In the genomic region with DNA sequence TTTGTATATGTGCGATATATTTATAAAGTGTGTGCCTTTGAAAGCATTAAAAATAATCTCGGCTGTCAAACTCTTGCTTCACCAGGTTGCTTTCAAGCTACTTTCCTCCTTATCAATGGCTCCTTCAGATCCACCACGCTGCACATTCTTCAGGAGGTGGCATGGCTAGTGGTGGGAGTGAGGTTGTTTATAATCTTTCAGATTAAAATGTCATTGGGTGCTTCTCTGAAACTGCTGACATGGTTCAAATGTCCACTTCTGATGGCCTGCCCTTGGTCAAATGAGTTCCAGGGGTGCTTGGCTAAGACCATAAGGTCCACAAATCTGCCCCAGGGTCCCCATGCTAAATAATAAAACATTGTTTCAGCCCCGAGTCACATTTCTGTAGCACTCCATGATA, we compare ENCODE assay signal across 21 cellular contexts. TPM values are rescaled to one million over a fixed set of nuclear protein-coding genes. Genes with fewer than 3 reads are reported as not detected.
DNase-seq lines count a peak whose midpoint lies in the region; ATAC-seq, FAIRE-seq and TF ChIP-seq lines count a peak whose summit lies in the region.
"Had no signal": no experiment of that assay in that cellular context is flagged by ENCODE, and none has a peak within 500 bp of the region (broad histone marks: within the 10 kb centered on the region; RNA-seq: fewer than 3 reads in every experiment).

No MANE protein-coding gene starts in this region.

- no peaks in the 10 kb centered on the region for H3K9me3 Mint-ChIP-seq in neural progenitor cell
- H3K9me3 Mint-ChIP-seq in activated naive CD4-positive, alpha-beta T cell treated with anti-CD3 and anti-CD28 coated beads, Interleukin-2, amount 50 U/mL, for 72 hours, result no peaks in the 10 kb centered on the region
- H3K9me3 Mint-ChIP-seq: GM23338, IgD-negative memory B cell had no signal

- ATAC-seq in HepG2 (no peak), right lobe of liver (no peak), HG02970 (IDR thresholded peaks at IDR 0.05; ENCODE audit: low FRiP score, unreplicated experiment) (no peak)
- no peak for ATAC-seq in activated naive CD4-positive, alpha-beta T cell treated with anti-CD3 and anti-CD28 coated beads, Interleukin-2, amount 50 U/mL, for 72 hours
- ATAC-seq: GM12878, GM23338 had no signal

- BruUV-seq in HepG2 (replicated peaks; lab: Mats Ljungman, UMichigan), result no TSS peak

- TF ChIP-seq POLR2A in HepG2 (IDR thresholded peaks at IDR 0.05; ENCODE audit: insufficient read depth in 1 of 2, low read depth in 2 of 2, low read length in 2 of 2) (no peak), right lobe of liver (IDR thresholded peaks at IDR 0.05) (no peak), esophagus muscularis mucosa (IDR thresholded peaks at IDR 0.05; ENCODE audit: low read depth) (no peak), testis (IDR thresholded peaks at IDR 0.05) (no peak)

- TF ChIP-seq CTCF in HepG2 (CRISPR knock-in tag; IDR thresholded peaks at IDR 0.05) (no peak), right lobe of liver (IDR thresholded peaks at IDR 0.05) (no peak), esophagus muscularis mucosa (IDR thresholded peaks at IDR 0.05) (no peak), neural progenitor cell (IDR thresholded peaks at IDR 0.05) (no peak), testis (IDR thresholded peaks at IDR 0.05) (no peak)

- no peak for DNase-seq in HepG2 (ENCODE audit: low spot score)
- DNase-seq in right lobe of liver, result no peak
- no peak for DNase-seq in esophagus muscularis mucosa (ENCODE audit: extremely low spot score)
- no peak for DNase-seq in neural progenitor cell (ENCODE audit: low spot score)
- no peak for DNase-seq in SW 1271 (lab: John Stamatoyannopoulos, UW)
- DNase-seq in testis, result no peak
- no peak for DNase-seq in activated naive CD4-positive, alpha-beta T cell treated with anti-CD3 and anti-CD28 coated beads, Interleukin-2, amount 50 U/mL, for 72 hours (ENCODE audit: low spot score in 2 of 2)
- DNase-seq: BE2C, COR-L47, DMS79 treated with DMSO at 0.1 percent for 48 hours, Karpas-422, NCI-H1694, NCI-H2081, NCI-H446, NCI-H526, Right ventricle myocardium superior had no signal

- H3K4me1 ChIP-seq in HepG2 (ENCODE audit: insufficient read depth, low read length) (peaks cover 16% of the 10 kb centered on the region), right lobe of liver (peaks cover 0 to 3% (median 0%) of the 10 kb centered on the region in 4 donors), esophagus muscularis mucosa (peaks cover 36 to 60% (median 49%) of the 10 kb centered on the region in 4 donors), neural progenitor cell (peaks cover 8% of the 10 kb centered on the region), testis (peaks cover 10% of the 10 kb centered on the region)
- H3K4me1 ChIP-seq: HAP-1 had no signal

- intact Hi-C loops in HepG2 (cut with micrococcal nuclease; ENCODE audit: unreplicated experiment) (no loop called here), right lobe of liver (cut with DNase I) (no loop called here), esophagus muscularis mucosa (cut with DNase I) (no loop called here), testis (cut with DNase I; ENCODE audit: low total_unique reads) (no loop called here)

- H3K9me3 ChIP-seq in HepG2 (ENCODE audit: low read length) (no peaks in the 10 kb centered on the region), right lobe of liver (no peaks in the 10 kb centered on the region), esophagus muscularis mucosa (no peaks in the 10 kb centered on the region), neural progenitor cell (ENCODE audit: low read depth) (no peaks in the 10 kb centered on the region), testis (no peaks in the 10 kb centered on the region)
- H3K9me3 ChIP-seq: BE2C, HAP-1 had no signal

- H3K4me3 ChIP-seq in HepG2 (replicated peaks in 1 of 3; ENCODE audit: insufficient read depth in 1 of 3, low read depth in 2 of 3, low read length in 3 of 3), result no peak overlapping the region
- no peak overlapping the region for H3K4me3 ChIP-seq in right lobe of liver
- H3K4me3 ChIP-seq in esophagus muscularis mucosa, result no peak overlapping the region
- H3K4me3 ChIP-seq in neural progenitor cell, result no peak overlapping the region
- no peak overlapping the region for H3K4me3 ChIP-seq in testis
- H3K4me3 ChIP-seq: GM12878, GM23338, HAP-1 had no signal

- 55% methylated on average over 4 of the region's 4 CpGs for WGBS in HepG2 (ENCODE audit: low lambda C conversion rate)
- 86% methylated on average over 4 of the region's 4 CpGs for WGBS in right lobe of liver (ENCODE audit: insufficient coverage, low coverage, low lambda C conversion rate, missing lambda C conversion rate)
- WGBS in esophagus muscularis mucosa, result 90% methylated on average over 4 of the region's 4 CpGs
- WGBS in testis, 2 donors, result 77 to 87% methylated on average over 4 of the region's 4 CpGs

- H3K27me3 Mint-ChIP-seq in neural progenitor cell (ENCODE audit: insufficient read depth, low read depth), result peaks cover 6% of the 10 kb centered on the region
- H3K27me3 Mint-ChIP-seq: IgD-negative memory B cell had no signal

- H3K79me2 ChIP-seq in HepG2 (ENCODE audit: insufficient read depth, low read length), result no peaks in the 10 kb centered on the region
- no peaks in the 10 kb centered on the region for H3K79me2 ChIP-seq in neural progenitor cell (ENCODE audit: low read depth)

- TF ChIP-seq EP300 in HepG2 (IDR thresholded peaks at IDR 0.05; ENCODE audit: low read depth in 2 of 2, low read length in 2 of 2), result no peak
- TF ChIP-seq EP300 in HepG2 (CRISPR knock-in tag; IDR thresholded peaks at IDR 0.05; ENCODE audit: borderline replicate concordance), result no peak
- TF ChIP-seq EP300 in esophagus muscularis mucosa (IDR thresholded peaks at IDR 0.05), result no peak

- POLR2A ChIA-PET in HepG2 (lab: Yijun Ruan, JAX), result no interaction called here

- CTCF ChIA-PET in HepG2 (lab: Yijun Ruan, JAX; ENCODE audit: low intra/inter-chr PET ratio, low total read pairs), result no interaction called here

- TF ChIP-seq RAD21 in HepG2 (CRISPR knock-in tag; IDR thresholded peaks at IDR 0.05), result no peak

- H3K4me2 ChIP-seq in HepG2 (ENCODE audit: low read depth, low read length) (no peak overlapping the region), neural progenitor cell (no peak overlapping the region)
- H3K4me2 ChIP-seq: GM23338 had no signal

- FAIRE-seq in HepG2 (lab: Jason Lieb, UNC), result no peak
- FAIRE-seq: GM12878 had no signal

- H3K4me3 Mint-ChIP-seq in neural progenitor cell, result no peak overlapping the region
- H3K4me3 Mint-ChIP-seq: GM23338, IgD-negative memory B cell had no signal

- H2AFZ ChIP-seq in HepG2 (ENCODE audit: low read length) (no peak overlapping the region), neural progenitor cell (replicated peaks) (no peak overlapping the region)
- H2AFZ ChIP-seq: GM23338 had no signal

- H3K27ac ChIP-seq in HepG2 (ENCODE audit: extremely low read length, insufficient read depth, low read length), result no peak overlapping the region
- H3K27ac ChIP-seq in right lobe of liver, result no peak overlapping the region
- H3K27ac ChIP-seq in esophagus muscularis mucosa (replicated peaks in 1 of 4), result peak overlapping the region in 3 of 4 donors; percentile 38 to 67 (median 49)
- no peak overlapping the region for H3K27ac ChIP-seq in neural progenitor cell
- no peak overlapping the region for H3K27ac ChIP-seq in testis

- in situ Hi-C loops in HepG2 (cut with HindIII; ENCODE audit: extremely low pct_ligation_motif_present, low pct_unique_long_range_greater_than_20kb), result no loop called here

- peaks cover 3% of the 10 kb centered on the region for H3F3A ChIP-seq in neural progenitor cell (ENCODE audit: low read depth)

- H3K36me3 Mint-ChIP-seq in neural progenitor cell, result no peaks in the 10 kb centered on the region
- peaks cover 5 to 6% of the 10 kb centered on the region in 2 donors for H3K36me3 Mint-ChIP-seq in activated naive CD4-positive, alpha-beta T cell treated with anti-CD3 and anti-CD28 coated beads, Interleukin-2, amount 50 U/mL, for 72 hours

- H3K27me3 ChIP-seq in HepG2 (ENCODE audit: control insufficient read depth in 1 of 2, insufficient read depth in 2 of 2, low read length in 2 of 2) (no peaks in the 10 kb centered on the region; a peak in 1 of 5 replicates), right lobe of liver (no peaks in the 10 kb centered on the region), esophagus muscularis mucosa (no peaks in the 10 kb centered on the region), neural progenitor cell (no peaks in the 10 kb centered on the region), testis (no peaks in the 10 kb centered on the region)
- H3K27me3 ChIP-seq: BE2C had no signal

- peak overlapping the region; percentile 22 for H3K27ac Mint-ChIP-seq in neural progenitor cell
- no peak overlapping the region for H3K27ac Mint-ChIP-seq in activated naive CD4-positive, alpha-beta T cell treated with anti-CD3 and anti-CD28 coated beads, Interleukin-2, amount 50 U/mL, for 72 hours
- H3K27ac Mint-ChIP-seq: GM23338 had no signal

- H4K20me1 ChIP-seq in HepG2 (ENCODE audit: insufficient read depth, low read length) (no peaks in the 10 kb centered on the region), neural progenitor cell (ENCODE audit: low read depth) (no peaks in the 10 kb centered on the region)

- H3K36me3 ChIP-seq in HepG2 (replicated peaks in 1 of 2; ENCODE audit: control insufficient read depth in 1 of 2, insufficient read depth in 2 of 2, low read length in 2 of 2) (no peaks in the 10 kb centered on the region), right lobe of liver (no peaks in the 10 kb centered on the region), esophagus muscularis mucosa (peaks cover 0 to 8% (median 0%) of the 10 kb centered on the region in 4 donors), neural progenitor cell (no peaks in the 10 kb centered on the region), testis (ENCODE audit: low read depth, missing control alignments) (no peaks in the 10 kb centered on the region)
- H3K36me3 ChIP-seq: BE2C, HAP-1 had no signal

- H3K9ac ChIP-seq in HepG2 (ENCODE audit: insufficient read depth, low read depth, low read length) (no peak overlapping the region), neural progenitor cell (no peak overlapping the region)

- H3K4me1 Mint-ChIP-seq in neural progenitor cell, result peaks cover 25% of the 10 kb centered on the region

RNA-seq across cellular contexts. Expression of a gene that starts 36.7 kb away (rescaled TPM):
- total RNA-seq in HepG2 (2016; rRNA removed; fragmentation: Illumina TruSeq; extraction: Trizol), result not detected in 2 replicates
- not detected in 2 replicates for total RNA-seq in HepG2 (2016; cell fraction: cytosol; rRNA removed; fragmentation: Illumina TruSeq; extraction: Trizol; ENCODE audit: low read depth)
- total RNA-seq in HepG2 (2016; cell fraction: insoluble cytoplasmic fraction; rRNA removed; fragmentation: Illumina TruSeq; extraction: Trizol), result not detected in 2 replicates
- total RNA-seq in HepG2 (2016; cell fraction: membrane; rRNA removed; fragmentation: Illumina TruSeq; extraction: Trizol), result not detected in 2 replicates
- total RNA-seq in HepG2 (2016; cell fraction: nucleus; rRNA removed; fragmentation: Illumina TruSeq; extraction: Trizol), result not detected in 2 replicates
- not detected in 2 replicates for polyA plus RNA-seq in HepG2 (2011; rRNA removed)
- polyA plus RNA-seq in HepG2 (2011; cell fraction: cytosol; rRNA removed), result under 0.01 TPM in 1 of 2 replicates, not detected in the other
- polyA plus RNA-seq in HepG2 (2011; cell fraction: nucleus; rRNA removed), result not detected in 2 replicates
- polyA plus RNA-seq in HepG2 (2012), result 0.04 and 0.09 TPM in 2 replicates
- polyA plus RNA-seq in HepG2 (2016; cell fraction: cytosol; fragmentation: Illumina TruSeq; extraction: Trizol; ENCODE audit: low read depth), result not detected in 2 replicates
- not detected in 2 replicates for polyA plus RNA-seq in HepG2 (2016; cell fraction: insoluble cytoplasmic fraction; fragmentation: Illumina TruSeq; extraction: Trizol; ENCODE audit: low read depth)
- polyA plus RNA-seq in HepG2 (2016; cell fraction: membrane; fragmentation: Illumina TruSeq; extraction: Trizol; ENCODE audit: low read depth), result not detected in 2 replicates
- polyA plus RNA-seq in HepG2 (2016; cell fraction: nucleus; fragmentation: Illumina TruSeq; extraction: Trizol; ENCODE audit: insufficient read depth, low read depth), result not detected in 2 replicates
- polyA minus RNA-seq in HepG2 (2011; rRNA and poly(A)+ RNA removed; ENCODE audit: low replicate concordance), result 0.12 TPM in 1 of 2 replicates, not detected in the other
- polyA minus RNA-seq in HepG2 (2011; cell fraction: cytosol; rRNA and poly(A)+ RNA removed), result not detected in 2 replicates
- polyA minus RNA-seq in HepG2 (2011; cell fraction: nucleus; rRNA and poly(A)+ RNA removed), result not detected in 2 replicates
- 1 to 10 TPM; 1.6 to 8.7 (median 4.9) TPM for total RNA-seq in right lobe of liver
- total RNA-seq in esophagus muscularis mucosa, result 10 to 100 TPM; 14.5 to 25.9 (median 23.1) TPM
- 0.13 and 0.34 TPM in 2 replicates for total RNA-seq in neural progenitor cell (ENCODE audit: low replicate concordance)
- 1 to 10 TPM; 5.2 to 5.6 TPM for total RNA-seq in testis
- 6.2 TPM for polyA plus RNA-seq in testis (ENCODE audit: insufficient read depth, low read depth, low replicate concordance)
- 10 to 100 TPM in 1 of 2 donors, 1 to 10 TPM in 1; 2.1 to 11.0 TPM for total RNA-seq in activated naive CD4-positive, alpha-beta T cell treated with anti-CD3 and anti-CD28 coated beads, Interleukin-2, amount 50 U/mL, for 72 hours

Comparison
In these comparisons a context has a peak if more than half of its experiments do, and no peak if none do; other contexts are left out.
1. H3K27ac ChIP-seq: peak in esophagus muscularis mucosa (3 of 4); none in HepG2 (single experiment), right lobe of liver (0 of 3), neural progenitor cell (single experiment) and testis (0 of 2).